ENCODE assay signal across 17 cellular contexts in genomic region chr12:86445361-86445760, GRCh38.
DNase-seq lines count a peak whose midpoint lies in the region; ATAC-seq and TF ChIP-seq lines count a peak whose summit lies in the region.
"Had no signal": no experiment of that assay in that cellular context is flagged by ENCODE, and none has a peak within 500 bp of the region (broad histone marks: within the 10 kb centered on the region; RNA-seq: fewer than 3 reads in every experiment).

No MANE protein-coding gene starts in this region.

- no peak overlapping the region for H3K23ac ChIP-seq in IMR-90 (ENCODE audit: low read depth, low read length)

- H3K36me3 ChIP-seq in IMR-90 (ENCODE audit: control insufficient read depth, insufficient read depth, low read length) (no peaks in the 10 kb centered on the region), SK-N-MC (ENCODE audit: insufficient read depth, low read length) (no peaks in the 10 kb centered on the region), breast epithelium (no peaks in the 10 kb centered on the region)

- H3K27ac Mint-ChIP-seq in activated naive CD4-positive, alpha-beta T cell treated with anti-CD3 and anti-CD28 coated beads, Interleukin-2, amount 50 U/mL, for 72 hours = no peak overlapping the region
- H3K27ac Mint-ChIP-seq: CD4-positive, alpha-beta memory T cell had no signal

- H3K9ac ChIP-seq in IMR-90 (ENCODE audit: low read depth, low read length) (no peak overlapping the region), SK-N-MC (ENCODE audit: insufficient read length) (no peak overlapping the region)

- no peak for ATAC-seq in IMR-90 (ENCODE audit: low read depth)
- no peak for ATAC-seq in activated naive CD4-positive, alpha-beta T cell treated with anti-CD3 and anti-CD28 coated beads, Interleukin-2, amount 50 U/mL, for 72 hours
- ATAC-seq: A549, HCT116 had no signal

- CTCF ChIA-PET in IMR-90 (lab: Yijun Ruan, JAX) = no interaction called here

- no peak overlapping the region for H3K4me3 ChIP-seq in IMR-90 (ENCODE audit: insufficient read depth, low read depth, low read length)
- no peak overlapping the region for H3K4me3 ChIP-seq in SK-N-MC
- no peak overlapping the region for H3K4me3 ChIP-seq in breast epithelium
- H3K4me3 ChIP-seq: A549 had no signal

- in situ Hi-C loops in IMR-90 (cut with MboI; ENCODE audit: low sequenced_read_pairs) = no loop called here

- H4K8ac ChIP-seq in IMR-90 (ENCODE audit: low read depth in 2 of 2, low read length in 2 of 2) = no peak overlapping the region

- no peaks in the 10 kb centered on the region for H3K36me3 Mint-ChIP-seq in activated naive CD4-positive, alpha-beta T cell treated with anti-CD3 and anti-CD28 coated beads, Interleukin-2, amount 50 U/mL, for 72 hours
- H3K36me3 Mint-ChIP-seq: CD4-positive, alpha-beta memory T cell had no signal

- H3K56ac ChIP-seq in IMR-90 (ENCODE audit: extremely low read depth, insufficient read depth, low read length) = no peak overlapping the region

- no peak overlapping the region for H2AK5ac ChIP-seq in IMR-90 (ENCODE audit: low read depth, low read length)

- TF ChIP-seq CTCF in IMR-90 (conservative IDR thresholded peaks at IDR 0.05; ENCODE audit: low read depth, low read length) (no peak), breast epithelium (IDR thresholded peaks at IDR 0.05) (no peak)

- H3K27me3 ChIP-seq in IMR-90 (ENCODE audit: control insufficient read depth, insufficient read depth, low read length) (no peaks in the 10 kb centered on the region), breast epithelium (no peaks in the 10 kb centered on the region)

- no TSS peak for BruUV-seq in IMR-90 (replicated peaks; lab: Mats Ljungman, UMichigan)

- H3K79me1 ChIP-seq in IMR-90 (ENCODE audit: low read depth in 1 of 2, low read length in 2 of 2) = no peaks in the 10 kb centered on the region

- H4K91ac ChIP-seq in IMR-90 (ENCODE audit: insufficient read depth, low read depth, low read length) = no peak overlapping the region

- no peaks in the 10 kb centered on the region for H4K20me1 ChIP-seq in IMR-90 (ENCODE audit: insufficient read depth, low read length)

- no peak overlapping the region for H2AK9ac ChIP-seq in IMR-90 (replicated peaks; ENCODE audit: low read depth, low read length, poor library complexity)

- TF ChIP-seq POLR2A in IMR-90 (IDR thresholded peaks at IDR 0.05; ENCODE audit: low read depth, low read length) = no peak
- TF ChIP-seq POLR2A in breast epithelium (IDR thresholded peaks at IDR 0.05) = no peak

- H3K9me3 Mint-ChIP-seq in activated naive CD4-positive, alpha-beta T cell treated with anti-CD3 and anti-CD28 coated beads, Interleukin-2, amount 50 U/mL, for 72 hours = peaks cover 15 to 16% of the 10 kb centered on the region in 2 donors

- H3K9me1 ChIP-seq in IMR-90 (ENCODE audit: insufficient read depth, low read length) = no peaks in the 10 kb centered on the region

- TF ChIP-seq RAD21 in IMR-90 (IDR thresholded peaks at IDR 0.05; ENCODE audit: low read length) = no peak

- H3K4ac ChIP-seq in IMR-90 (ENCODE audit: low read depth, low read length) = no peak overlapping the region

- H3K27ac ChIP-seq in IMR-90 (ENCODE audit: insufficient read depth, low read length) = no peak overlapping the region
- H3K27ac ChIP-seq in SK-N-MC = no peak overlapping the region
- H3K27ac ChIP-seq in breast epithelium = no peak overlapping the region
- H3K27ac ChIP-seq: A549 had no signal

- no peak overlapping the region for H4K5ac ChIP-seq in IMR-90 (ENCODE audit: low read depth, low read length)

- H2BK120ac ChIP-seq in IMR-90 (ENCODE audit: low read depth, low read length) = no peak overlapping the region

- H2AFZ ChIP-seq in IMR-90 (replicated peaks; ENCODE audit: low read length, poor library complexity) = no peak overlapping the region

- H3K18ac ChIP-seq in IMR-90 (ENCODE audit: low read depth, low read length) = no peak overlapping the region

- H2BK15ac ChIP-seq in IMR-90 (ENCODE audit: low read depth, low read length) = no peak overlapping the region

- dilution Hi-C loops in IMR-90 (cut with HindIII; ENCODE audit: low sequenced_read_pairs, unreplicated experiment) = no loop called here

- no peaks in the 10 kb centered on the region for H3K9me3 ChIP-seq in IMR-90 (ENCODE audit: control insufficient read depth, insufficient read depth, low read length)
- H3K9me3 ChIP-seq in SK-N-MC (ENCODE audit: low read depth, low read length) = no peaks in the 10 kb centered on the region
- H3K9me3 ChIP-seq in breast epithelium = no peaks in the 10 kb centered on the region
- H3K9me3 ChIP-seq: A549 had no signal

- H3K4me1 ChIP-seq in IMR-90 (ENCODE audit: control insufficient read depth, insufficient read depth, low read length) (no peaks in the 10 kb centered on the region), breast epithelium (no peaks in the 10 kb centered on the region)
- H3K4me1 ChIP-seq: A549 had no signal

- intact Hi-C loops in IMR-90 (cut with micrococcal nuclease) = no loop called here
- intact Hi-C loops in breast epithelium (cut with DNase I; ENCODE audit: low total_unique reads) = no loop called here

- DNase-seq in ELR (ENCODE audit: low read depth) (peak; percentile 53), IMR-90 (peak; percentile 0), SK-N-MC (ENCODE audit: low read depth, low spot score) (peak; percentile 50), H4 (ENCODE audit: low spot score) (no peak), breast epithelium (ENCODE audit: low spot score in 2 of 2) (no peak)
- no peak for DNase-seq in activated naive CD4-positive, alpha-beta T cell treated with anti-CD3 and anti-CD28 coated beads, Interleukin-2, amount 50 U/mL, for 72 hours (ENCODE audit: low spot score in 2 of 2)
- DNase-seq: 8988T; C1 segment of cervical spinal cord; Calu3; CD4-positive, alpha-beta memory T cell; COR-L47; DMS53; DMS79 treated with DMSO at 0.1 percent for 48 hours; GOT3; H7 had no signal

- H3K14ac ChIP-seq in IMR-90 (replicated peaks; ENCODE audit: low read depth, low read length) = no peak overlapping the region

- no CpG with 5 or more reads among the region's 5 CpGs for WGBS in IMR-90 (ENCODE audit: extremely low coverage in 2 of 2, insufficient read length in 1 of 2), 2 experiments

- H3K4me2 ChIP-seq in IMR-90 (ENCODE audit: low read depth, low read length) = no peak overlapping the region
- H3K4me2 ChIP-seq: A549 had no signal

- POLR2A ChIA-PET in IMR-90 (lab: Charles Lee; ENCODE audit: unreplicated experiment) = no interaction called here

- no peak overlapping the region for H2BK5ac ChIP-seq in IMR-90 (ENCODE audit: low read depth, low read length, poor library complexity, severe bottlenecking)

- H2BK20ac ChIP-seq in IMR-90 (ENCODE audit: low read depth, low read length) = no peak overlapping the region

TF ChIP-seq in IMR-90, 13 proteins besides CTCF, POLR2A, EP300 and RAD21:
- TF ChIP-seq USF2 (IDR thresholded peaks at IDR 0.05; ENCODE audit: low read depth, low read length) (no peak), FOS (IDR thresholded peaks at IDR 0.05; ENCODE audit: low read depth, low read length) (no peak), MAZ (IDR thresholded peaks at IDR 0.05; ENCODE audit: borderline replicate concordance, low read depth, low read length) (no peak), CEBPB (IDR thresholded peaks at IDR 0.05; ENCODE audit: low read depth, low read length) (no peak), MXI1 (IDR thresholded peaks at IDR 0.05; ENCODE audit: borderline replicate concordance, low read depth, low read length) (no peak)

Comparison
In these comparisons a context has a peak if more than half of its experiments do, and no peak if none do; other contexts are left out.
1. DNase-seq: peak in ELR (single experiment), IMR-90 (single experiment) and SK-N-MC (single experiment); none in H4 (single experiment), activated naive CD4-positive, alpha-beta T cell treated with anti-CD3 and anti-CD28 coated beads, Interleukin-2, amount 50 U/mL, for 72 hours (0 of 2) and breast epithelium (0 of 2).